Comparison of ENCODE assay signal across 8 cellular contexts in genomic region chr1:39205781-39206464, GRCh38. TPM values are rescaled to one million over a fixed set of nuclear protein-coding genes. Genes with fewer than 3 reads are reported as not detected.
DNase-seq lines count a peak whose midpoint lies in the region; ATAC-seq, FAIRE-seq and TF ChIP-seq lines count a peak whose summit lies in the region.

No MANE protein-coding gene starts in this region.

- H3K4me2 ChIP-seq in keratinocyte (ENCODE audit: control insufficient read depth, extremely low read depth, insufficient read depth, low read depth, low read length) = peak overlapping the region; percentile 34

- peaks cover 2% of the 10 kb centered on the region for H3K9me1 ChIP-seq in keratinocyte (ENCODE audit: control insufficient read depth, extremely low read depth, insufficient read depth, low read length)

- H3K9me3 ChIP-seq in adipocyte (ENCODE audit: control insufficient read depth, low read length) = no peaks in the 10 kb centered on the region
- H3K9me3 ChIP-seq in keratinocyte (ENCODE audit: control insufficient read depth, low read depth, low read length) = no peaks in the 10 kb centered on the region
- H3K9me3 ChIP-seq in pancreas = no peaks in the 10 kb centered on the region

- no peak for TF ChIP-seq CTCF in keratinocyte (optimal IDR thresholded peaks at IDR 0.05 in 1 of 3, IDR thresholded peaks at IDR 0.05 in 1 of 3, conservative IDR thresholded peaks at IDR 0.05 in 1 of 3; ENCODE audit: extremely low read depth in 1 of 3, insufficient read depth in 2 of 3, low read length in 3 of 3)
- TF ChIP-seq CTCF in pancreas (IDR thresholded peaks at IDR 0.05) = no peak

- intact Hi-C loops in pancreas (cut with DNase I) = no loop called here

- H3K9me3 Mint-ChIP-seq in stimulated activated naive CD8-positive, alpha-beta T cell treated with anti-CD3 and anti-CD28 coated beads, Interleukin-15, amount 100 ng/mL, for 72 hours = peaks cover 0 to 5% of the 10 kb centered on the region in 2 donors

- H3K4me3 ChIP-seq in adipocyte (ENCODE audit: low read length) (peak overlapping the region; percentile 75), keratinocyte (ENCODE audit: control insufficient read depth in 2 of 3, extremely low read depth in 1 of 3, insufficient read depth in 2 of 3, low read depth in 1 of 3, low read length in 3 of 3) (no peak overlapping the region), pancreas (peak overlapping the region in 1 of 4 donors; percentile 9)

- H3K9ac ChIP-seq in adipocyte (ENCODE audit: low read length) = peak overlapping the region; percentile 81
- no peak overlapping the region for H3K9ac ChIP-seq in keratinocyte (ENCODE audit: control insufficient read depth, extremely low read depth, insufficient read depth, low read length)

- peaks cover 28% of the 10 kb centered on the region for H3K4me1 ChIP-seq in adipocyte (ENCODE audit: control insufficient read depth, insufficient read depth, low read length)
- H3K4me1 ChIP-seq in keratinocyte (ENCODE audit: control insufficient read depth, extremely low read depth, insufficient read depth, low read length) = peaks cover 22% of the 10 kb centered on the region
- peaks cover 0 to 6% (median 3%) of the 10 kb centered on the region in 3 donors for H3K4me1 ChIP-seq in pancreas

- no peaks in the 10 kb centered on the region for H3K27me3 ChIP-seq in adipocyte (replicated peaks; ENCODE audit: control insufficient read depth, insufficient read depth, low read length)
- no peaks in the 10 kb centered on the region for H3K27me3 ChIP-seq in keratinocyte (ENCODE audit: control insufficient read depth, extremely low read depth, insufficient read depth, low read length)
- no peaks in the 10 kb centered on the region for H3K27me3 ChIP-seq in pancreas

- ATAC-seq in stimulated activated naive CD8-positive, alpha-beta T cell treated with anti-CD3 and anti-CD28 coated beads, Interleukin-15, amount 100 ng/mL, for 72 hours = peak; percentile 25
- no peak for ATAC-seq in GM21619 (IDR thresholded peaks at IDR 0.05; ENCODE audit: unreplicated experiment)
- no peak for ATAC-seq in pancreas
- ATAC-seq in HG03469 (IDR thresholded peaks at IDR 0.05; ENCODE audit: unreplicated experiment) = no peak

- peaks cover 93% of the 10 kb centered on the region for H3K79me2 ChIP-seq in keratinocyte (ENCODE audit: control insufficient read depth, insufficient read depth, low read length)

- H3K4me3 Mint-ChIP-seq in stimulated activated naive CD8-positive, alpha-beta T cell treated with anti-CD3 and anti-CD28 coated beads, Interleukin-15, amount 100 ng/mL, for 72 hours = peak overlapping the region; percentile 85 to 95

- H3K27ac Mint-ChIP-seq in stimulated activated naive CD8-positive, alpha-beta T cell treated with anti-CD3 and anti-CD28 coated beads, Interleukin-15, amount 100 ng/mL, for 72 hours = peak overlapping the region; percentile 97

- no peaks in the 10 kb centered on the region for H3K36me3 ChIP-seq in adipocyte (ENCODE audit: control insufficient read depth, insufficient read depth, low read length, severe bottlenecking)
- peaks cover 0 to 4% of the 10 kb centered on the region in 2 experiments for H3K36me3 ChIP-seq in keratinocyte (ENCODE audit: control insufficient read depth in 2 of 2, extremely low read depth in 1 of 2, insufficient read depth in 2 of 2, low read length in 2 of 2)
- no peaks in the 10 kb centered on the region for H3K36me3 ChIP-seq in pancreas

- dilution Hi-C loops in keratinocyte (cut with MboI; ENCODE audit: extremely low pct_ligation_motif_present, low sequenced_read_pairs) = no loop called here

- H3K27ac ChIP-seq in keratinocyte (ENCODE audit: control insufficient read depth, insufficient read depth, low read length) (peak overlapping the region; percentile 38), pancreas (peak overlapping the region in 2 of 4 donors; percentile 59 to 80)

- FAIRE-seq in keratinocyte (lab: Jason Lieb, UNC) = no peak
- no peak for FAIRE-seq in pancreas (lab: Jason Lieb, UNC)

- WGBS in pancreas, 2 donors = 48 to 50% methylated on average over 3 of the region's 3 CpGs

- peaks cover 56% of the 10 kb centered on the region for H3K4me1 Mint-ChIP-seq in stimulated activated naive CD8-positive, alpha-beta T cell treated with anti-CD3 and anti-CD28 coated beads, Interleukin-15, amount 100 ng/mL, for 72 hours

- DNase-seq in KG1 (lab: John Stamatoyannopoulos, UW) = peak; percentile 32
- peak; percentile 35 for DNase-seq in adipocyte (ENCODE audit: low read depth)
- no peak for DNase-seq in keratinocyte (ENCODE audit: low read depth, low spot score)
- DNase-seq in stimulated activated naive CD8-positive, alpha-beta T cell treated with anti-CD3 and anti-CD28 coated beads, Interleukin-15, amount 100 ng/mL, for 72 hours = no peak
- DNase-seq in pancreas = no peak
- DNase-seq in NCI-H2029 (lab: John Stamatoyannopoulos, UW) = no peak

- H4K20me1 ChIP-seq in keratinocyte (ENCODE audit: control insufficient read depth, extremely low read depth, insufficient read depth, low read length) = peaks cover 15% of the 10 kb centered on the region

- no peak overlapping the region for H2AFZ ChIP-seq in keratinocyte (ENCODE audit: control insufficient read depth, low read length)

- no peaks in the 10 kb centered on the region for H3K27me3 Mint-ChIP-seq in stimulated activated naive CD8-positive, alpha-beta T cell treated with anti-CD3 and anti-CD28 coated beads, Interleukin-15, amount 100 ng/mL, for 72 hours

RNA-seq across cellular contexts. Expression of gene MACF1, which starts 1.4 kb away (rescaled TPM):
- polyA plus RNA-seq in keratinocyte = 84.8 to 111 TPM (median 96.9 TPM) in 3 replicates
- 210 TPM for polyA plus RNA-seq in keratinocyte (2011; ENCODE audit: low read depth)
- 32.6 and 38.9 TPM in 2 replicates for polyA plus RNA-seq in keratinocyte (2011; cell fraction: cytosol; rRNA removed)
- polyA plus RNA-seq in keratinocyte (2011; cell fraction: nucleus; rRNA removed) = 432 and 528 TPM in 2 replicates
- 132 and 145 TPM in 2 replicates for polyA plus RNA-seq in keratinocyte (2012; ENCODE audit: low replicate concordance)
- 223 to 562 TPM (median 369 TPM) in 3 replicates for polyA minus RNA-seq in keratinocyte
- polyA minus RNA-seq in keratinocyte (2011; cell fraction: cytosol; rRNA and poly(A)+ RNA removed) = 87.1 TPM
- 697 and 1,508 TPM in 2 replicates for polyA minus RNA-seq in keratinocyte (2011; cell fraction: nucleus; rRNA and poly(A)+ RNA removed)
- 100 to 1,000 TPM in 3 of 6 donors, 10 to 100 TPM in 3; 80.3 to 161 (median 107) TPM for total RNA-seq in pancreas
- 10 to 100 TPM; 49.8 to 58.8 TPM for polyA plus RNA-seq in pancreas

Comparison
In these comparisons a context has a peak if more than half of its experiments do, and no peak if none do; other contexts are left out.
1. DNase-seq: peak in KG1 (single experiment) and adipocyte (single experiment); none in keratinocyte (single experiment), stimulated activated naive CD8-positive, alpha-beta T cell treated with anti-CD3 and anti-CD28 coated beads, Interleukin-15, amount 100 ng/mL, for 72 hours (0 of 2), pancreas (0 of 6) and NCI-H2029 (single experiment).